ENCODE assay signal across 8 cellular contexts in the genomic region with DNA sequence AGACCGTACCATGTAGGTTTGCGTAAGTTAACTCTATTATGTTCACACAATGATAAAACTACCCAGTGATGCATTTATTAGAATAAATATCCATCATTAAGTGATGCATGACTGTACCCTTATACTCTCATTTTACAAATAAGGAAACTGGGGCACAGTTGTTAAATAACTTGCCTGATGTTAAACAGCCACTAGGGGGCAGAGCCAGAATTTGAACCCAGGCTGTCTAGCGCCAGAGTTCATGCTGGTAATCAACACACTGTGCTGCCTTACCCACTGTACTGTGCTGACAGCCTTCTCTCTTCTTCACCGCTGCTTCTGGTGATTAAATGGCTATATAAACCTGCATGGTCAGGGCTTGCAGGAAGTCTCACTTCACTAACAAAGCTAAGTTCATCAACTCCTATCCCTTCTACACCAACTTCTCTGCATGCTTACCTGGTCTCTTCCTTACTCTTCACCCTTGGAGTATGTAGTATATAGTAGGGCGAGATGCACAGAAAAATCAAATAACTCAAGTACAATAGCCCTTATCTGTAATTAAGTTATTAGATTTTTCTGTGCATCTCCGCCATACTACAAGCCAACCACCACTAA. TPM values are rescaled to one million over a fixed set of nuclear protein-coding genes. Genes with fewer than 3 reads are reported as not detected.
DNase-seq lines count a peak whose midpoint lies in the region; ATAC-seq and TF ChIP-seq lines count a peak whose summit lies in the region.

No MANE protein-coding gene starts in this region.

- peak; percentile 76 for TF ChIP-seq CTCF in cardiac muscle cell (IDR thresholded peaks at IDR 0.05; ENCODE audit: low read depth, low read length)
- TF ChIP-seq CTCF in PC-3 (conservative IDR thresholded peaks at IDR 0.05; ENCODE audit: low read depth, low read length), result peak; percentile 72

- H3K9me3 ChIP-seq in cardiac muscle cell (ENCODE audit: low read depth) (no peaks in the 10 kb centered on the region), PC-3 (ENCODE audit: low read length) (no peaks in the 10 kb centered on the region), adipocyte (ENCODE audit: control insufficient read depth, low read length) (no peaks in the 10 kb centered on the region)

- BruUV-seq in PC-3 (replicated peaks; lab: Mats Ljungman, UMichigan), result no TSS peak

- CTCF ChIA-PET in PC-3 (lab: Charles Lee), result no interaction called here

- H3K4me1 ChIP-seq in cardiac muscle cell (ENCODE audit: low read depth) (no peaks in the 10 kb centered on the region), PC-3 (ENCODE audit: insufficient read depth, low read length) (peaks cover 14% of the 10 kb centered on the region), adipocyte (ENCODE audit: control insufficient read depth, insufficient read depth, low read length) (peaks cover 3% of the 10 kb centered on the region)

- H3K9ac ChIP-seq in PC-3 (ENCODE audit: low read length), result no peak overlapping the region
- no peak overlapping the region for H3K9ac ChIP-seq in adipocyte (ENCODE audit: low read length)

- POLR2A ChIA-PET in PC-3 (lab: Charles Lee; ENCODE audit: unreplicated experiment), result no interaction called here

- H3K27ac ChIP-seq in cardiac muscle cell (no peak overlapping the region), PC-3 (ENCODE audit: low read length) (no peak overlapping the region)

- H2AFZ ChIP-seq in PC-3 (ENCODE audit: low read length), result no peak overlapping the region

- H3K4me2 ChIP-seq in PC-3 (ENCODE audit: low read length), result no peak overlapping the region

- DNase-seq in cardiac muscle cell (ENCODE audit: low read depth in 1 of 2, low spot score in 1 of 2), result peak; percentile 45 to 63
- no peak for DNase-seq in cardiac septum (ENCODE audit: low spot score)
- no peak for DNase-seq in PC-3
- peak; percentile 70 for DNase-seq in adipocyte (ENCODE audit: low read depth)
- peak; percentile 47 for DNase-seq in iPS-NIHi7 (ENCODE audit: extremely low spot score)
- peak; percentile 27 for DNase-seq in stimulated activated CD4-positive, alpha-beta T cell treated with anti-CD3 and anti-CD28 coated beads, Interleukin-4, amount 100 ng/mL, for 24 hours
- DNase-seq in NCI-H2196 (lab: John Stamatoyannopoulos, UW; ENCODE audit: unreplicated experiment), result no peak

- no peak overlapping the region for H3K4me3 ChIP-seq in cardiac muscle cell
- H3K4me3 ChIP-seq in PC-3 (ENCODE audit: low read length), result no peak overlapping the region
- H3K4me3 ChIP-seq in adipocyte (ENCODE audit: low read length), result no peak overlapping the region

- H3K9me2 ChIP-seq in PC-3 (replicated peaks; ENCODE audit: low read length), result no peaks in the 10 kb centered on the region

- no peaks in the 10 kb centered on the region for H3F3A ChIP-seq in PC-3 (ENCODE audit: low read length, unreplicated experiment)

- H3K79me2 ChIP-seq in PC-3 (ENCODE audit: low read length), result no peaks in the 10 kb centered on the region

- ATAC-seq in PC-3 (no peak), GM18861 (IDR thresholded peaks at IDR 0.05; ENCODE audit: unreplicated experiment) (no peak)

- no peaks in the 10 kb centered on the region for H4K20me1 ChIP-seq in PC-3 (ENCODE audit: low read length)

- H3K36me3 ChIP-seq in cardiac muscle cell (no peaks in the 10 kb centered on the region), PC-3 (ENCODE audit: low read depth, low read length) (no peaks in the 10 kb centered on the region), adipocyte (ENCODE audit: control insufficient read depth, insufficient read depth, low read length, severe bottlenecking) (no peaks in the 10 kb centered on the region)

- H3K27me3 ChIP-seq in cardiac muscle cell (no peaks in the 10 kb centered on the region), PC-3 (ENCODE audit: low read length) (no peaks in the 10 kb centered on the region), adipocyte (replicated peaks; ENCODE audit: control insufficient read depth, insufficient read depth, low read length) (no peaks in the 10 kb centered on the region)

- intact Hi-C loops in cardiac septum (cut with DNase I) (loop anchor here (5.0 kb wide), 1 partner anchor 103 kb away; no protein-coding TSS in a partner anchor), PC-3 (cut with micrococcal nuclease) (loop anchor here (2.0 to 5.0 kb wide), 2 partner anchors 65 to 88 kb away; no protein-coding TSS in a partner anchor)

RNA-seq across cellular contexts. Expression of a gene that starts 43.6 kb away (rescaled TPM):
- total RNA-seq in cardiac muscle cell, result 13.2 and 23.3 TPM in 2 replicates
- polyA plus RNA-seq in cardiac muscle cell, result 23.2 and 24.7 TPM in 2 replicates
- 15.6 TPM for total RNA-seq in cardiac septum
- total RNA-seq in PC-3 (2014; rRNA removed), result 36.2 and 42.2 TPM in 2 replicates

RNA-seq across cellular contexts. Expression of a gene that starts 50.9 kb away (rescaled TPM):
- total RNA-seq in cardiac muscle cell (39.3 and 56.6 TPM in 2 replicates), cardiac septum (2.6 TPM), PC-3 (2014; rRNA removed) (144 and 160 TPM in 2 replicates)
- polyA plus RNA-seq in cardiac muscle cell, result 78.2 and 106 TPM in 2 replicates

Comparison
In these comparisons a context has a peak if more than half of its experiments do, and no peak if none do; other contexts are left out.
1. DNase-seq: peak in cardiac muscle cell (2 of 2), adipocyte (single experiment), iPS-NIHi7 (single experiment) and stimulated activated CD4-positive, alpha-beta T cell treated with anti-CD3 and anti-CD28 coated beads, Interleukin-4, amount 100 ng/mL, for 24 hours (single experiment); none in cardiac septum (single experiment), PC-3 (single experiment) and NCI-H2196 (single experiment).
2. RNA of a gene that starts 50.9 kb away (total RNA-seq): 144 to 160 TPM in PC-3 and 39.3 to 56.6 TPM in cardiac muscle cell; 2.6 TPM in cardiac septum (single experiment); every median in the first group is over 10 times any median in the second.